ENCODE assay signal across 14 cellular contexts in the genomic region with DNA sequence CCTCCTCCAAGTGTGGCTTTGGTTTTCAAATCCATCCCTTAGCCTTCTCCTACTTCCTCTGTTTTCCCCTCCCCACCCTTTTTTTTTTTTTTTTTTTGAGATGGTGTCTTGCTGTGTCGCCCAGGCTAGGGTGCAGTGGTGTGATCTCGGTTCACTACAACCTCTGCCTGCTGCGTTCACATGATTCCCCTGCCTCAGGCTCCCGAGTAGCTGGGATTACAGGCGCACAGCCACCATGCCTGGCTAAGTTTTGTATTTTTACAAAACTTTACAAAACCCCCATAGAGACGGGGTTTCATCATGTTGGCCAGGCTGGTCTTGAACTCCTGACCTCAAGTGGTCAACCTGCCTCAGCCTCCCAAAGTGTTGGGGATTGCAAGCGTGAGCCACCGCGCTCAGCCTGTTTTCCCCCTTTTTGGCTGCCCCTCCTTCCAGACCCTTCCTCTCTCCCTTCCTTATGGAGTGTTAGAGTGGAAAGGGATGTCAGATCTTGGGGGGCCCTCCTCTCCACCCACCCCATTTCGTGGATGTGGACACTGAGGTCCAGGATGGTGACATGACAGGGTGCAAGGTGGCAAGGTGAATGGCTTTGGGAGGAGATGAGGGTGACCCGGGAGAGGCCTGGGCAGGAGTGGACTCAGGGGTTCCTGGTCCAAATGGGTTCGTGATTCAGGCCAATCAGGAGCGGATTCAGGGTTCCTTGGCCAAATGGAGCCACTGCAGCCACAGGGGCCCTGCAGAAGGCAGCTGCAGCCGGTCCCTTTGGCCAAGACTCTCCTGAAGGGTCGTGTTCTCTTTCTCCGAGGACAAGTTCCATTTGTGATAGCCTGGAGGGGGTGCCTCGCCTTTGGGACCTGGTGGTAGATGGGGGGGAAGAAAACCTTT. TPM values are rescaled to one million over a fixed set of nuclear protein-coding genes. Genes with fewer than 3 reads are reported as not detected.
A peak's percentile ranks its signal among the peaks of the same experiment; 100 is the strongest.
DNase-seq lines count a peak whose midpoint lies in the region; ATAC-seq, FAIRE-seq and TF ChIP-seq lines count a peak whose summit lies in the region.
"Had no signal": no experiment of that assay in that cellular context is flagged by ENCODE, and none has a peak within 500 bp of the region (broad histone marks: within the 10 kb centered on the region; RNA-seq: fewer than 3 reads in every experiment).

No MANE protein-coding gene starts in this region.

- H3K4me1 Mint-ChIP-seq in CD8-positive, alpha-beta memory T cell, result peaks cover 45 to 84% (median 69%) of the 10 kb centered on the region in 3 donors
- H3K4me1 Mint-ChIP-seq in T-helper 17 cell (peaks cover 44% of the 10 kb centered on the region), endothelial cell (ENCODE audit: unreplicated experiment) (peaks cover 12% of the 10 kb centered on the region)
- peaks cover 74% of the 10 kb centered on the region for H3K4me1 Mint-ChIP-seq in stimulated activated effector memory CD8-positive, alpha-beta T cell treated with anti-CD3 and anti-CD28 coated beads, Interleukin-12 subunit alpha, Interleukin-12 subunit beta, amount 100 ng/mL, for 72 hours

- peaks cover 8% of the 10 kb centered on the region for H3K23me2 ChIP-seq in H1 (ENCODE audit: low read depth, low read length)

- H3K9me3 Mint-ChIP-seq in CD8-positive, alpha-beta memory T cell, result no peaks in the 10 kb centered on the region
- H3K9me3 Mint-ChIP-seq in stimulated activated effector memory CD8-positive, alpha-beta T cell treated with anti-CD3 and anti-CD28 coated beads, Interleukin-12 subunit alpha, Interleukin-12 subunit beta, amount 100 ng/mL, for 72 hours, result no peaks in the 10 kb centered on the region
- no peaks in the 10 kb centered on the region for H3K9me3 Mint-ChIP-seq in endothelial cell (ENCODE audit: unreplicated experiment)

- no peak overlapping the region for H3K56ac ChIP-seq in H1 (replicated peaks; ENCODE audit: insufficient read length, low read depth, low read length)

- TF ChIP-seq CTCF in H1 (IDR thresholded peaks at IDR 0.05; ENCODE audit: control extremely low read depth in 1 of 3, insufficient read depth in 1 of 3, low read depth in 1 of 3, low read length in 3 of 3) (no peak), endothelial cell (IDR thresholded peaks at IDR 0.05; ENCODE audit: unreplicated experiment) (no peak)

- no peak overlapping the region for H3K4ac ChIP-seq in H1 (replicated peaks; ENCODE audit: insufficient read length, low read depth, low read length)

- no peak overlapping the region for H3K18ac ChIP-seq in H1 (ENCODE audit: extremely low read depth, low read length)

- CTCF ChIA-PET in CD8-positive, alpha-beta memory T cell (lab: Charles Lee), result interaction anchor here (0.9 kb wide), 1 partner anchor 44 kb away, joined by 3 read pairs; no protein-coding TSS in a partner anchor
- CTCF ChIA-PET in H1 (lab: Charles Lee; ENCODE audit: partially characterized antibody), result no interaction called here

- no peak for ATAC-seq in T-helper 17 cell
- ATAC-seq in stimulated activated effector memory CD8-positive, alpha-beta T cell treated with anti-CD3 and anti-CD28 coated beads, Interleukin-12 subunit alpha, Interleukin-12 subunit beta, amount 100 ng/mL, for 72 hours, result no peak

- peak overlapping the region; percentile 29; the same call in 1 of the 2 replicates for H4K8ac ChIP-seq in H1 (ENCODE audit: extremely low read depth, insufficient read depth, low read length)

- H3K27ac Mint-ChIP-seq in CD8-positive, alpha-beta memory T cell, result peak overlapping the region; percentile 63 to 94 (median 78)
- H3K27ac Mint-ChIP-seq in T-helper 17 cell (peak overlapping the region; percentile 95), endothelial cell (ENCODE audit: unreplicated experiment) (no peak overlapping the region)
- peak overlapping the region; percentile 81 for H3K27ac Mint-ChIP-seq in stimulated activated effector memory CD8-positive, alpha-beta T cell treated with anti-CD3 and anti-CD28 coated beads, Interleukin-12 subunit alpha, Interleukin-12 subunit beta, amount 100 ng/mL, for 72 hours

- no peak overlapping the region for H3K27ac ChIP-seq in CD8-positive, alpha-beta memory T cell (ENCODE audit: low read depth, low read length)
- no peak overlapping the region for H3K27ac ChIP-seq in H1 (ENCODE audit: low read depth, low read length)
- H3K27ac ChIP-seq: thyroid gland had no signal

- no peak overlapping the region for H3K23ac ChIP-seq in H1 (ENCODE audit: insufficient read length)

- H2AFZ ChIP-seq in H1 (ENCODE audit: low read length), result no peak overlapping the region

- peaks cover 23% of the 10 kb centered on the region for H3K79me1 ChIP-seq in H1 (ENCODE audit: low read depth, low read length)

- H3K14ac ChIP-seq in H1 (ENCODE audit: insufficient read length), result no peak overlapping the region

- H4K91ac ChIP-seq in H1 (replicated peaks; ENCODE audit: insufficient read length, low read length), result no peak overlapping the region

- no peak for TF ChIP-seq POLR2A in H1 (IDR thresholded peaks at IDR 0.05; ENCODE audit: control extremely low read depth in 1 of 2, low read depth in 2 of 2, low read length in 2 of 2)

- H3K4me1 ChIP-seq in CD8-positive, alpha-beta memory T cell (ENCODE audit: insufficient read depth, low read length), result peaks cover 49% of the 10 kb centered on the region
- H3K4me1 ChIP-seq in H1 (replicated peaks in 1 of 4; ENCODE audit: control insufficient read depth in 3 of 4, insufficient read depth in 4 of 4, low read length in 3 of 4), result peaks cover 1 to 9% (median 5%) of the 10 kb centered on the region in 4 experiments; a peak in 3 of 7 replicates

- H2BK5ac ChIP-seq in H1 (ENCODE audit: low read depth, low read length), result peak overlapping the region; percentile 60; the same call in 1 of the 2 replicates

- no peaks in the 10 kb centered on the region for H3K27me3 Mint-ChIP-seq in CD8-positive, alpha-beta memory T cell
- no peaks in the 10 kb centered on the region for H3K27me3 Mint-ChIP-seq in T-helper 17 cell
- peaks cover 4% of the 10 kb centered on the region for H3K27me3 Mint-ChIP-seq in endothelial cell (ENCODE audit: unreplicated experiment)

- no peak overlapping the region for H3K4me3 ChIP-seq in CD8-positive, alpha-beta memory T cell (ENCODE audit: low read length)
- H3K4me3 ChIP-seq in H1 (ENCODE audit: extremely low read depth in 1 of 4, insufficient read depth in 2 of 4, low read depth in 3 of 4, low read length in 4 of 4), result no peak overlapping the region
- H3K4me3 ChIP-seq: thyroid gland had no signal

- no peak overlapping the region for H3K4me2 ChIP-seq in H1 (ENCODE audit: insufficient read depth in 1 of 2, low read depth in 2 of 2, low read length in 2 of 2)

- no peak overlapping the region for H2BK12ac ChIP-seq in H1 (ENCODE audit: low read depth, low read length)

- no peaks in the 10 kb centered on the region for H3K9me3 ChIP-seq in CD8-positive, alpha-beta memory T cell (ENCODE audit: low read length)
- no peaks in the 10 kb centered on the region for H3K9me3 ChIP-seq in T-helper 17 cell (ENCODE audit: control insufficient read depth, low read length, poor library complexity, severe bottlenecking)
- H3K9me3 ChIP-seq in H1 (ENCODE audit: insufficient read depth in 2 of 2, low read depth in 1 of 2, low read length in 1 of 2), result no peaks in the 10 kb centered on the region
- H3K9me3 ChIP-seq: thyroid gland had no signal

- H3K27me3 ChIP-seq in CD8-positive, alpha-beta memory T cell (ENCODE audit: insufficient read depth, low read length, poor library complexity, severe bottlenecking), result no peaks in the 10 kb centered on the region
- no peaks in the 10 kb centered on the region for H3K27me3 ChIP-seq in H1 (replicated peaks in 1 of 4; ENCODE audit: control insufficient read depth in 3 of 4, extremely low read depth in 1 of 4, insufficient read depth in 3 of 4, low read length in 3 of 4)
- H3K27me3 ChIP-seq: thyroid gland had no signal

- no peak overlapping the region for H2BK120ac ChIP-seq in H1 (replicated peaks; ENCODE audit: low read depth, low read length)

- no peak overlapping the region for H3K9ac ChIP-seq in H1 (replicated peaks in 1 of 4; ENCODE audit: extremely low read depth in 1 of 4, low read depth in 3 of 4, low read length in 3 of 4)

- H3K36me3 ChIP-seq in CD8-positive, alpha-beta memory T cell (ENCODE audit: insufficient read depth, low read length), result no peaks in the 10 kb centered on the region
- no peaks in the 10 kb centered on the region for H3K36me3 ChIP-seq in H1 (ENCODE audit: control insufficient read depth in 2 of 4, insufficient read depth in 4 of 4, low read length in 3 of 4)
- H3K36me3 ChIP-seq: thyroid gland had no signal

- no peak overlapping the region for H2AK5ac ChIP-seq in H1 (ENCODE audit: low read depth, low read length)

- TF ChIP-seq EP300 in H1 (IDR thresholded peaks at IDR 0.05; ENCODE audit: borderline replicate concordance in 1 of 2, low read depth in 2 of 2, low read length in 2 of 2), result no peak

- FAIRE-seq in H1 (lab: Jason Lieb, UNC), result no peak
- FAIRE-seq: endometrium, GM12891, keratinocyte had no signal

- WGBS in H1 (ENCODE audit: extremely low coverage in 1 of 2, insufficient coverage in 1 of 2, insufficient read length in 1 of 2, insufficient replicate concordance in 2 of 2, low coverage in 1 of 2, low lambda C conversion rate in 2 of 2, missing lambda C conversion rate in 1 of 2), 2 experiments, result 81% methylated on average over 15 of the region's 17 CpGs; no CpG with 5 or more reads in 1 of the 2 experiments

- no peak for TF ChIP-seq RAD21 in H1 (IDR thresholded peaks at IDR 0.05 in 1 of 2, conservative IDR thresholded peaks at IDR 0.05 in 1 of 2; ENCODE audit: low read depth in 2 of 2, low read length in 2 of 2)

- H4K20me1 ChIP-seq in H1 (replicated peaks in 1 of 2; ENCODE audit: control insufficient read depth in 1 of 2, insufficient read depth in 2 of 2, low read length in 2 of 2), result peaks cover 6 to 33% of the 10 kb centered on the region in 2 experiments

- H2BK20ac ChIP-seq in H1 (ENCODE audit: low read length), result no peak overlapping the region

- POLR2A ChIA-PET in CD8-positive, alpha-beta memory T cell (lab: Charles Lee), result no interaction called here
- POLR2A ChIA-PET in H1 (lab: Charles Lee; ENCODE audit: partially characterized antibody), result interaction anchor here (1.0 to 3.8 kb wide), 3 partner anchors 15 to 45 kb away, joined by 3 to 13 read pairs (median 4); no protein-coding TSS in a partner anchor

- peak overlapping the region in 3 of 7 donors; percentile 47 to 57 (median 55) for H3K4me3 Mint-ChIP-seq in CD8-positive, alpha-beta memory T cell
- H3K4me3 Mint-ChIP-seq in T-helper 17 cell, result peak overlapping the region; percentile 19
- H3K4me3 Mint-ChIP-seq in stimulated activated effector memory CD8-positive, alpha-beta T cell treated with anti-CD3 and anti-CD28 coated beads, Interleukin-12 subunit alpha, Interleukin-12 subunit beta, amount 100 ng/mL, for 72 hours, result no peak overlapping the region
- H3K4me3 Mint-ChIP-seq in endothelial cell (ENCODE audit: unreplicated experiment), result no peak overlapping the region

- H3K36me3 Mint-ChIP-seq in CD8-positive, alpha-beta memory T cell, result peaks cover 0 to 20% (median 4%) of the 10 kb centered on the region in 3 donors
- H3K36me3 Mint-ChIP-seq in T-helper 17 cell (ENCODE audit: low read depth), result peaks cover 4% of the 10 kb centered on the region
- H3K36me3 Mint-ChIP-seq in stimulated activated effector memory CD8-positive, alpha-beta T cell treated with anti-CD3 and anti-CD28 coated beads, Interleukin-12 subunit alpha, Interleukin-12 subunit beta, amount 100 ng/mL, for 72 hours, result peaks cover 50% of the 10 kb centered on the region
- H3K36me3 Mint-ChIP-seq in endothelial cell (ENCODE audit: low read depth, unreplicated experiment), result peaks cover 3% of the 10 kb centered on the region

- DNase-seq in CD8-positive, alpha-beta memory T cell, result no peak
- DNase-seq in T-helper 17 cell, result no peak
- no peak for DNase-seq in H1 (ENCODE audit: low read depth in 1 of 2, low spot score in 2 of 2)
- no peak for DNase-seq in stimulated activated effector memory CD8-positive, alpha-beta T cell treated with anti-CD3 and anti-CD28 coated beads, Interleukin-12 subunit alpha, Interleukin-12 subunit beta, amount 100 ng/mL, for 72 hours (ENCODE audit: low spot score in 2 of 2)
- DNase-seq in effector CD8-positive, alpha-beta T cell (lab: John Stamatoyannopoulos, UW), result no peak
- DNase-seq in endothelial cell (ENCODE audit: low spot score), result no peak
- DNase-seq in NOMO-1 treated with dmso at 0.1 percent for 144 hours (lab: John Stamatoyannopoulos, UW; ENCODE audit: unreplicated experiment), result no peak
- DNase-seq: activated CD4-positive, alpha-beta T cell treated with anti-CD3 and anti-CD28 coated beads, Interleukin-2, amount 50 U/mL, for 4 hours; glutamatergic neuron; NCI-H2029; thyroid gland had no signal

- no peak overlapping the region for H4K5ac ChIP-seq in H1 (ENCODE audit: insufficient read length, low read depth, low read length)

- H2BK15ac ChIP-seq in H1 (ENCODE audit: low read length), result no peak overlapping the region

- peaks cover 48 to 95% of the 10 kb centered on the region in 2 experiments for H3K79me2 ChIP-seq in H1 (ENCODE audit: control insufficient read depth in 1 of 2, insufficient read depth in 2 of 2, low read length in 2 of 2)

RNA-seq across cellular contexts. Expression of a gene that starts 4.8 kb away (rescaled TPM):
- total RNA-seq in CD8-positive, alpha-beta memory T cell, result 10 to 100 TPM; 64.6 to 64.8 TPM
- polyA plus RNA-seq in CD8-positive, alpha-beta memory T cell, result 9.9 TPM
- total RNA-seq in T-helper 17 cell, result 10 to 100 TPM; 66.0 to 67.0 TPM
- 65.7 and 66.8 TPM in 2 replicates for total RNA-seq in H1 (2021; fragmentation: NEBNext Ultra II Directional; extraction: Animal tissue kit (Norgen Biotek cat#: 25700))
- 42.6 and 73.9 TPM in 2 replicates for polyA plus RNA-seq in H1 (2011; rRNA removed)
- polyA plus RNA-seq in H1 (2011; cell fraction: cytosol; rRNA removed), result 25.1 TPM
- 102 TPM for polyA plus RNA-seq in H1 (2011; cell fraction: nucleus; rRNA removed)
- 54.4 to 58.9 TPM (median 57.1 TPM) in 4 replicates for polyA plus RNA-seq in H1 (2012, experiment 1 of 2)
- 24.2 TPM for polyA plus RNA-seq in H1 (2012, experiment 2 of 2)
- 67.0 TPM for polyA plus RNA-seq in H1 (2013, experiment 1 of 2)
- 55.1 TPM for polyA plus RNA-seq in H1 (2013, experiment 2 of 2)
- 121 and 123 TPM in 2 replicates for polyA minus RNA-seq in H1 (2011; rRNA and poly(A)+ RNA removed)
- 62.4 TPM for polyA minus RNA-seq in H1 (2011; cell fraction: cytosol; rRNA and poly(A)+ RNA removed)
- 75.8 TPM for polyA minus RNA-seq in H1 (2011; cell fraction: nucleus; rRNA and poly(A)+ RNA removed)
- total RNA-seq in endothelial cell (ENCODE audit: unreplicated experiment), result 21.8 TPM
